In the genomic region with DNA sequence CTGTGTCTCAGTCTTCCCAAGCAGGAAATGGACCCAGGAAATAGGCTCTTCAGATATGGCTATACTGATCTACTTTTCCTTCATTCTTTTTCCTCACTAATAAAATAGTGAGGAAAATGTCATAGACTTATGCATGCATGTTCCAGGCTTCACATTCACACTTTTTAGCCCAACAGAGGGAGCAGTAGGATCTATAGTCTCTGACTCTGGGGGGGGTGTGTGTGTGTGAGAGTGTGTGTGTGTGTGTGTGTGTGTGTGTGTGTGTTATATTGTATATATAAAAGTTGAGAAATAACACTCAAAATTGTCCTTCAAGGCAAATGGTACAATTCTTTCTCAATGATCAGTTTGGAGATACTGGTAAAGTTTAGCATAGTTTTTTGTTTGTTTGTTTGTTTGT, we compare ENCODE assay signal across 24 cellular contexts.
"Had no signal": no experiment of that assay in that cellular context is flagged by ENCODE, and none has a peak within 500 bp of the region (broad histone marks: within the 10 kb centered on the region; RNA-seq: fewer than 3 reads in every experiment).

No MANE protein-coding gene starts in this region.

- H3K4me1 Mint-ChIP-seq: activated CD4-positive, alpha-beta T cell treated with anti-CD3 and anti-CD28 coated beads, Interleukin-2, amount 10 ng/mL, durations not matched to agents 24 days and 14 days; activated CD8-positive, alpha-beta memory T cell treated with anti-CD3 and anti-CD28 coated beads, Interleukin-2, amount 10 ng/mL, durations not matched to agents 7 days and 5 days; activated naive CD4-positive, alpha-beta T cell treated with anti-CD3 and anti-CD28 coated beads, Interleukin-2, amount 10 ng/mL, durations not matched to agents 7 days and 5 days; nephron had no signal

- H3K27ac Mint-ChIP-seq: activated CD4-positive, alpha-beta T cell treated with anti-CD3 and anti-CD28 coated beads, Interleukin-2, amount 10 ng/mL, durations not matched to agents 24 days and 14 days; activated CD8-positive, alpha-beta memory T cell treated with anti-CD3 and anti-CD28 coated beads, Interleukin-2, amount 10 ng/mL, durations not matched to agents 7 days and 5 days; activated CD8-positive, alpha-beta T cell treated with anti-CD3 and anti-CD28 coated beads for 36 hours; activated naive CD4-positive, alpha-beta T cell treated with anti-CD3 and anti-CD28 coated beads, Interleukin-2, amount 10 ng/mL, durations not matched to agents 7 days and 5 days; endodermal cell; nephron; stimulated activated naive CD8-positive, alpha-beta T cell treated with anti-CD3 and anti-CD28 coated beads, Interleukin-15, Interleukin-2, amounts not matched to agents 100 ng/mL and 50 ng/mL, for 24 hours had no signal

- H3K9me3 Mint-ChIP-seq: activated CD4-positive, alpha-beta T cell treated with anti-CD3 and anti-CD28 coated beads, Interleukin-2, amount 10 ng/mL, durations not matched to agents 24 days and 14 days; activated CD8-positive, alpha-beta T cell treated with anti-CD3 and anti-CD28 coated beads for 36 hours; activated naive CD4-positive, alpha-beta T cell treated with anti-CD3 and anti-CD28 coated beads, Interleukin-2, amount 10 ng/mL, durations not matched to agents 7 days and 5 days; endodermal cell; nephron; stimulated activated naive CD8-positive, alpha-beta T cell treated with anti-CD3 and anti-CD28 coated beads, Interleukin-15, Interleukin-2, amounts not matched to agents 100 ng/mL and 50 ng/mL, for 24 hours had no signal

- H3K4me3 Mint-ChIP-seq: activated CD4-positive, alpha-beta T cell treated with anti-CD3 and anti-CD28 coated beads, Interleukin-2, amount 10 ng/mL, durations not matched to agents 24 days and 14 days; activated CD8-positive, alpha-beta memory T cell treated with anti-CD3 and anti-CD28 coated beads, Interleukin-2, amount 10 ng/mL, durations not matched to agents 7 days and 5 days; activated CD8-positive, alpha-beta T cell treated with anti-CD3 and anti-CD28 coated beads for 36 hours; activated naive CD4-positive, alpha-beta T cell treated with anti-CD3 and anti-CD28 coated beads, Interleukin-2, amount 10 ng/mL, durations not matched to agents 7 days and 5 days; endodermal cell; nephron; stimulated activated naive CD8-positive, alpha-beta T cell treated with anti-CD3 and anti-CD28 coated beads, Interleukin-15, Interleukin-2, amounts not matched to agents 100 ng/mL and 50 ng/mL, for 24 hours had no signal

- H3K9me3 ChIP-seq: heart left ventricle, neutrophil, ovary, prostate gland, thyroid gland, upper lobe of right lung had no signal

- H3K4me3 ChIP-seq: coronary artery, heart left ventricle, ovary, prostate gland, thyroid gland, upper lobe of right lung had no signal

- DNase-seq: activated CD4-positive, alpha-beta T cell treated with anti-CD3 and anti-CD28 coated beads, Interleukin-2, amount 10 ng/mL, durations not matched to agents 24 days and 14 days; activated CD8-positive, alpha-beta memory T cell treated with anti-CD3 and anti-CD28 coated beads, Interleukin-2, amount 10 ng/mL, durations not matched to agents 7 days and 5 days; activated CD8-positive, alpha-beta T cell treated with anti-CD3 and anti-CD28 coated beads for 36 hours; activated effector memory CD4-positive, alpha-beta T cell treated with anti-CD3 and anti-CD28 coated beads, Interleukin-2, amount 50 U/mL, for 16 hours; activated naive CD4-positive, alpha-beta T cell treated with anti-CD3 and anti-CD28 coated beads, Interleukin-2, amount 10 ng/mL, durations not matched to agents 7 days and 5 days; activated T-cell treated with anti-CD3 and anti-CD28 coated beads for 4 hours; amygdala; endodermal cell; islet precursor cell; left cardiac atrium; ovary; stimulated activated CD4-positive, alpha-beta T cell treated with anti-CD3 and anti-CD28 coated beads, Interleukin-4, amount 100 ng/mL, for 4 hours; substantia nigra; thyroid gland; upper lobe of right lung had no signal

- FAIRE-seq: bronchial epithelial cell had no signal

- H3K27ac ChIP-seq: coronary artery, epithelial cell of prostate, heart left ventricle, neutrophil, ovary, prostate gland, thyroid gland, upper lobe of right lung had no signal

- H3K36me3 Mint-ChIP-seq: activated CD8-positive, alpha-beta memory T cell treated with anti-CD3 and anti-CD28 coated beads, Interleukin-2, amount 10 ng/mL, durations not matched to agents 7 days and 5 days; activated naive CD4-positive, alpha-beta T cell treated with anti-CD3 and anti-CD28 coated beads, Interleukin-2, amount 10 ng/mL, durations not matched to agents 7 days and 5 days had no signal

- H3K27me3 ChIP-seq: heart left ventricle, neutrophil, ovary, thyroid gland, upper lobe of right lung had no signal

- H3K27me3 Mint-ChIP-seq: activated CD4-positive, alpha-beta T cell treated with anti-CD3 and anti-CD28 coated beads, Interleukin-2, amount 10 ng/mL, durations not matched to agents 24 days and 14 days; activated CD8-positive, alpha-beta memory T cell treated with anti-CD3 and anti-CD28 coated beads, Interleukin-2, amount 10 ng/mL, durations not matched to agents 7 days and 5 days; activated CD8-positive, alpha-beta T cell treated with anti-CD3 and anti-CD28 coated beads for 36 hours; activated naive CD4-positive, alpha-beta T cell treated with anti-CD3 and anti-CD28 coated beads, Interleukin-2, amount 10 ng/mL, durations not matched to agents 7 days and 5 days; stimulated activated naive CD8-positive, alpha-beta T cell treated with anti-CD3 and anti-CD28 coated beads, Interleukin-15, Interleukin-2, amounts not matched to agents 100 ng/mL and 50 ng/mL, for 24 hours had no signal

- H3K4me1 ChIP-seq: heart left ventricle, prostate gland, thyroid gland, upper lobe of right lung had no signal

- ATAC-seq: activated CD4-positive, CD25-positive, alpha-beta regulatory T cell treated with anti-CD3 and anti-CD28 coated beads, Interleukin-2, amount 50 U/mL, for 24 hours; activated CD8-positive, alpha-beta memory T cell treated with anti-CD3 and anti-CD28 coated beads, Interleukin-2, amount 10 ng/mL, durations not matched to agents 7 days and 5 days; activated CD8-positive, alpha-beta T cell treated with anti-CD3 and anti-CD28 coated beads for 36 hours; heart left ventricle; left cardiac atrium; upper lobe of right lung had no signal

- H3K36me3 ChIP-seq: heart left ventricle, neutrophil, ovary, prostate gland, thyroid gland, upper lobe of right lung had no signal
